Comparison of ENCODE assay signal across 10 cellular contexts in genomic region chr9:121358747-121359146, GRCh38. TPM values are rescaled to one million over a fixed set of nuclear protein-coding genes. Genes with fewer than 3 reads are reported as not detected.
A peak's percentile ranks its signal among the peaks of the same experiment; 100 is the strongest.
DNase-seq lines count a peak whose midpoint lies in the region; ATAC-seq and TF ChIP-seq lines count a peak whose summit lies in the region.
"Had no signal": no experiment of that assay in that cellular context is flagged by ENCODE, and none has a peak within 500 bp of the region (broad histone marks: within the 10 kb centered on the region; RNA-seq: fewer than 3 reads in every experiment).

No MANE protein-coding gene starts in this region.

- peaks cover 14% of the 10 kb centered on the region for H3K36me3 ChIP-seq in A673 (ENCODE audit: insufficient read depth, low read length, poor library complexity, severe bottlenecking)
- H3K36me3 ChIP-seq in ascending aorta, result peaks cover 9 to 20% of the 10 kb centered on the region in 2 donors
- H3K36me3 ChIP-seq in muscle layer of colon (ENCODE audit: insufficient read depth, low read length), result peaks cover 16% of the 10 kb centered on the region

- H3K27ac Mint-ChIP-seq in type B pancreatic cell, result no peak overlapping the region

- H3K9ac ChIP-seq in muscle layer of colon (ENCODE audit: low read length), result no peak overlapping the region

- no peaks in the 10 kb centered on the region for H3K27me3 Mint-ChIP-seq in type B pancreatic cell
- H3K27me3 Mint-ChIP-seq: CD4-positive, CD25-positive, alpha-beta regulatory T cell had no signal

- no peak overlapping the region for H3K4me3 Mint-ChIP-seq in type B pancreatic cell

- intact Hi-C loops in A673 (cut with micrococcal nuclease; ENCODE audit: unreplicated experiment) (no loop called here), ascending aorta (cut with DNase I) (no loop called here)

- TF ChIP-seq CTCF in A673 (conservative IDR thresholded peaks at IDR 0.05; ENCODE audit: low read depth, low read length), result no peak
- no peak for TF ChIP-seq CTCF in ascending aorta (IDR thresholded peaks at IDR 0.05)
- TF ChIP-seq CTCF in foreskin fibroblast (IDR thresholded peaks at IDR 0.05; ENCODE audit: low read depth, low read length), result no peak
- no peak for TF ChIP-seq CTCF in type B pancreatic cell (conservative IDR thresholded peaks at IDR 0.05)

- BruUV-seq in A673 (replicated peaks; lab: Mats Ljungman, UMichigan), result no TSS peak

- no peaks in the 10 kb centered on the region for H3K27me3 ChIP-seq in A673 (replicated peaks; ENCODE audit: insufficient read depth, low read depth, low read length, poor library complexity)
- H3K27me3 ChIP-seq in ascending aorta, result no peaks in the 10 kb centered on the region
- no peaks in the 10 kb centered on the region for H3K27me3 ChIP-seq in muscle layer of colon (ENCODE audit: control insufficient read depth in 1 of 2, insufficient read depth in 2 of 2, low read length in 2 of 2)

- POLR2A ChIA-PET in A673 (lab: Charles Lee; ENCODE audit: low non-redundant PET), result no interaction called here

- H3K9me3 ChIP-seq in A673 (ENCODE audit: low read depth, low read length, poor library complexity, severe bottlenecking), result no peaks in the 10 kb centered on the region
- H3K9me3 ChIP-seq in ascending aorta, result no peaks in the 10 kb centered on the region
- no peaks in the 10 kb centered on the region for H3K9me3 ChIP-seq in muscle layer of colon (ENCODE audit: low read length)

- H3K4me1 Mint-ChIP-seq in type B pancreatic cell (ENCODE audit: unreplicated experiment), result peaks cover 13% of the 10 kb centered on the region

- DNase-seq in A673 (ENCODE audit: low spot score) (no peak), ascending aorta (ENCODE audit: low spot score in 2 of 2) (no peak), foreskin fibroblast (no peak), type B pancreatic cell (ENCODE audit: extremely low spot score, unreplicated experiment) (no peak), NCI-H774 (lab: John Stamatoyannopoulos, UW) (no peak)
- DNase-seq: CD4-positive, CD25-positive, alpha-beta regulatory T cell; NCI-H2171 treated with DMSO at 0.1 percent for 48 hours had no signal

- H3K4me3 ChIP-seq in A673 (ENCODE audit: low read depth, low read length, poor library complexity, severe bottlenecking) (no peak overlapping the region), ascending aorta (no peak overlapping the region), muscle layer of colon (ENCODE audit: low read depth in 1 of 2, low read length in 2 of 2) (peak overlapping the region in 1 of 2 donors; percentile 3), foreskin fibroblast (ENCODE audit: low read depth in 1 of 2, low read length in 2 of 2) (no peak overlapping the region)

- H3K9me3 Mint-ChIP-seq in type B pancreatic cell, result no peaks in the 10 kb centered on the region
- H3K9me3 Mint-ChIP-seq: CD4-positive, CD25-positive, alpha-beta regulatory T cell had no signal

- H3K27ac ChIP-seq in A673 (ENCODE audit: low read depth, low read length, poor library complexity, severe bottlenecking) (peak overlapping the region; percentile 55), ascending aorta (peak overlapping the region; percentile 85 to 98), muscle layer of colon (ENCODE audit: low read depth, low read length) (peak overlapping the region; percentile 73)

- ATAC-seq in HG02759 (IDR thresholded peaks at IDR 0.05; ENCODE audit: unreplicated experiment) (peak; percentile 59), HG03095 (IDR thresholded peaks at IDR 0.05; ENCODE audit: unreplicated experiment) (no peak)

- peaks cover 62% of the 10 kb centered on the region for H3K4me1 ChIP-seq in A673 (ENCODE audit: insufficient read depth, low read length, poor library complexity, severe bottlenecking)
- H3K4me1 ChIP-seq in ascending aorta, result peaks cover 12 to 42% of the 10 kb centered on the region in 2 donors
- peaks cover 70% of the 10 kb centered on the region for H3K4me1 ChIP-seq in muscle layer of colon (ENCODE audit: insufficient read depth, low read length)

- peaks cover 9% of the 10 kb centered on the region for H3K36me3 Mint-ChIP-seq in type B pancreatic cell
- H3K36me3 Mint-ChIP-seq: CD4-positive, CD25-positive, alpha-beta regulatory T cell had no signal

- CTCF ChIA-PET in A673 (lab: Charles Lee), result no interaction called here

RNA-seq across cellular contexts. Expression of gene STOM, which starts 11.3 kb away (rescaled TPM):
- 63.4 and 72.4 TPM in 2 replicates for total RNA-seq in A673 (2021)
- total RNA-seq in ascending aorta, result 306 TPM
- total RNA-seq in type B pancreatic cell (ENCODE audit: low replicate concordance), result 30.7 and 35.3 TPM in 2 replicates
